9 cellular contexts compared by ENCODE assay signal in the genomic region with DNA sequence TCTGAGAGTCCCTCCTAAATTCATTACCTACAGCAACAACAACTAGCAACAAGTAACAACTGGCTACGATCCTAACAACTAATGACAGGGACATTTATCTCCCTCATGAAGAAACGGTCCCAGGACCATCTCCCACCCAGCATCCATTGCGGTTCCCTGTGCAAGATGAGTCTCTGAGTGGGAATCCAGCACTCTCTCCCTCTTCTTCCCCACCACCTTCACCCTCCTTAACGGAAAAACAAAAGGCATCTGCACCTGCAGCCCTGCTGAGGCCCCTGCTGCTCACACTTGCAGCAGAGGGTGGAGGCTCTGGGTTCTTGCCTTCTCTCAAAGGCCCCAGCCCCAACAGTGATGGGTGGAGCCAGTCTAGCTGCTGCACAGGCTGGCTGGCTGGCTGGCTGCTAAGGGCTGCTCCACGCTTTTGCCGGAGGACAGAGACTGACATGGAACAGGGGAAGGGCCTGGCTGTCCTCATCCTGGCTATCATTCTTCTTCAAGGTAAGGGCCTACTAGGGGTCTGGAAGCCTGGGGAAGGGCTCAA. TPM values are rescaled to one million over a fixed set of nuclear protein-coding genes. Genes with fewer than 3 reads are reported as not detected.
DNase-seq lines count a peak whose midpoint lies in the region; ATAC-seq lines count a peak whose summit lies in the region.
"Had no signal": no experiment of that assay in that cellular context is flagged by ENCODE, and none has a peak within 500 bp of the region (broad histone marks: within the 10 kb centered on the region; RNA-seq: fewer than 3 reads in every experiment).

A gene (plus strand): TSS at position 364 of the 541 bp plus-strand sequence. CDS start 80 bp downstream, at position 444.

- ATAC-seq in esophagus mucosa (peak; percentile 12), HG03159 (IDR thresholded peaks at IDR 0.05; ENCODE audit: unreplicated experiment) (no peak)

- DNase-seq in T follicular helper cell (ENCODE audit: low read depth) (peak; percentile 62), activated T-cell treated with anti-CD3 and anti-CD28 coated beads for 24 hours (ENCODE audit: low read depth) (peak; percentile 65), COLO829 (ENCODE audit: low spot score) (no peak), cardiac septum (ENCODE audit: low spot score) (no peak), islet precursor cell (no peak)
- peak; percentile 38 for DNase-seq in stimulated activated CD8-positive, alpha-beta memory T cell treated with anti-CD3 and anti-CD28 coated beads, Interleukin-15, amount 100 ng/mL, for 1 hour (ENCODE audit: low read depth)

- intact Hi-C loops in cardiac septum (cut with DNase I), result no loop called here

RNA-seq across cellular contexts. Expression of the gene that starts here (rescaled TPM):
- total RNA-seq in esophagus mucosa (0.76 TPM), cardiac septum (0.24 TPM)
- total RNA-seq: lung microvascular endothelial cell had no signal

Comparison
In these comparisons a context has a peak if more than half of its experiments do, and no peak if none do; other contexts are left out.
1. Peak in ATAC-seq in esophagus mucosa; RNA of the gene not detected or under 1 TPM.
2. DNase-seq: peak in T follicular helper cell (single experiment), activated T-cell treated with anti-CD3 and anti-CD28 coated beads for 24 hours (single experiment) and stimulated activated CD8-positive, alpha-beta memory T cell treated with anti-CD3 and anti-CD28 coated beads, Interleukin-15, amount 100 ng/mL, for 1 hour (single experiment); none in COLO829 (single experiment), cardiac septum (single experiment) and islet precursor cell (single experiment).